Comparison of ENCODE assay signal across 8 cellular contexts in the genomic region with DNA sequence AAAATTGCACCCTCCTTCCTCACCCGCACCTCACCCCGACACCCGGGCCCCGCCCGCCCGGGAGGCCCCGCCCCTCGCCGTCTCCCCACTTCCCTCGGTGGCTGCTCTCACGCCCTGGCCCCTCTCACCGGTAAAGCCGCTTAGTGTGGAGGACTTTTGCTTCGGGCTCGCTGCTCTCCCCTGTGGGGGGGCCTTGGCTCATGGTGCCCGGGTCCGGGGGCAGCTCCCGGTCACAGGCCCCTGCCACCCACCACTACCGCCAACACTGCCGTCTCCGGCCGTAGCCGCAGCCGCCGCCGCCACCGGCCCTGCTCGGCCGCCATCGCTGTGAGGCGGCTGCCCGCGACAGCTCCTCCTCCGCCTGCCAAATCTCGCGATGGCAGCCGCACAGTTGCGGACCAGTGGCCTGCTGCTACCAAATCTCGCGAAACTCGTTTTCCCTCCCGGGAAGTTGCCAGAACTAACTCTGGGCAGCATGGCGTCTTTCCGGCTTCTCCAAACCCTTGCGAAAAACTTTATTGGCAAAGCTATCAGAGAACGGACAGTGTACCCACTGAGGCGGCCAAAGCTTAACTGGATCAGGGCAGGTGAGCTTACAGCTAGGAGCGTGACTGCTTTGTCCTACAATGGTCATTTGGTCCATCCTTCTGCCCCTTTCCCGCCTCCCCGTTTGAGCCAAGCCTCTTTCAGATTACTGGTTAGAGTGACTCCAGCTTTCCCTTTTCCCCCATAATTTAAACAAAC. TPM values are rescaled to one million over a fixed set of nuclear protein-coding genes. Genes with fewer than 3 reads are reported as not detected.
A peak's percentile ranks its signal among the peaks of the same experiment; 100 is the strongest.
DNase-seq lines count a peak whose midpoint lies in the region; ATAC-seq and TF ChIP-seq lines count a peak whose summit lies in the region.

TSS of gene SMG5 (minus strand) at position 347 of the 744 bp plus-strand sequence. CDS start at position 202, 145 bp downstream.

- H3K9me3 ChIP-seq in SK-N-MC (ENCODE audit: low read depth, low read length) (no peaks in the 10 kb centered on the region), gastroesophageal sphincter (no peaks in the 10 kb centered on the region)

- 0 to 2% methylated on average over 5 to 12 of the region's 50 CpGs for WGBS in gastroesophageal sphincter (ENCODE audit: low coverage in 1 of 2), 2 donors

- CTCF ChIA-PET in activated naive CD4-positive, alpha-beta T cell treated with anti-CD3 and anti-CD28 coated beads, Interleukin-2, amount 10 ng/mL, durations not matched to agents 7 days and 5 days (lab: Charles Lee), result interaction anchor here (0.7 to 3.5 kb wide), 6 partner anchors 11 to 186 kb away, joined by 3 to 11 read pairs (median 4); no protein-coding TSS in a partner anchor

- DNase-seq in GM04503 (ENCODE audit: low read depth) (peak; percentile 92), HFFc6 (peak; percentile 99), NB4 (ENCODE audit: low read depth) (peak; percentile 98), SK-N-MC (ENCODE audit: low read depth, low spot score) (peak; percentile 98), non-pigmented ciliary epithelial cell (ENCODE audit: low read depth) (peak; percentile 95), superior temporal gyrus (ENCODE audit: extremely low spot score) (peak; percentile 99)
- peak; percentile 98 for DNase-seq in activated naive CD4-positive, alpha-beta T cell treated with anti-CD3 and anti-CD28 coated beads, Interleukin-2, amount 10 ng/mL, durations not matched to agents 7 days and 5 days

- no peak for TF ChIP-seq EP300 in gastroesophageal sphincter (IDR thresholded peaks at IDR 0.05)

- H3K4me3 ChIP-seq in NB4 (ENCODE audit: low read depth, low read length), result peak within 1 kb of the TSS; percentile 100
- H3K4me3 ChIP-seq in SK-N-MC, result peak within 1 kb of the TSS; percentile 87
- peak within 1 kb of the TSS; percentile 82 to 95 for H3K4me3 ChIP-seq in gastroesophageal sphincter

- TF ChIP-seq CTCF in HFFc6 (IDR thresholded peaks at IDR 0.05) (no peak), NB4 (IDR thresholded peaks at IDR 0.05; ENCODE audit: low read depth, low read length) (no peak), gastroesophageal sphincter (IDR thresholded peaks at IDR 0.05) (peak in 1 of 4 experiments; percentile 9)

- peak; percentile 97 for ATAC-seq in gastroesophageal sphincter

- peaks cover 40% of the 10 kb centered on the region for H3K4me1 Mint-ChIP-seq in HFFc6 (ENCODE audit: low read depth)
- peaks cover 39% of the 10 kb centered on the region for H3K4me1 Mint-ChIP-seq in activated naive CD4-positive, alpha-beta T cell treated with anti-CD3 and anti-CD28 coated beads, Interleukin-2, amount 10 ng/mL, durations not matched to agents 7 days and 5 days

- H3K4me1 ChIP-seq in gastroesophageal sphincter, result peaks cover 4 to 44% (median 17%) of the 10 kb centered on the region in 3 donors

- H3K27ac ChIP-seq in SK-N-MC (peak within 1 kb of the TSS; percentile 90), gastroesophageal sphincter (peak within 1 kb of the TSS; percentile 57 to 91 (median 91))

- H3K9me3 Mint-ChIP-seq in HFFc6, result no peaks in the 10 kb centered on the region
- H3K9me3 Mint-ChIP-seq in activated naive CD4-positive, alpha-beta T cell treated with anti-CD3 and anti-CD28 coated beads, Interleukin-2, amount 10 ng/mL, durations not matched to agents 7 days and 5 days, result no peaks in the 10 kb centered on the region

- H3K4me3 Mint-ChIP-seq in HFFc6, result peak within 1 kb of the TSS; percentile 90
- H3K4me3 Mint-ChIP-seq in activated naive CD4-positive, alpha-beta T cell treated with anti-CD3 and anti-CD28 coated beads, Interleukin-2, amount 10 ng/mL, durations not matched to agents 7 days and 5 days, result peak within 1 kb of the TSS; percentile 82

- H3K36me3 Mint-ChIP-seq in HFFc6 (ENCODE audit: low read depth), result peaks cover 11% of the 10 kb centered on the region
- H3K36me3 Mint-ChIP-seq in activated naive CD4-positive, alpha-beta T cell treated with anti-CD3 and anti-CD28 coated beads, Interleukin-2, amount 10 ng/mL, durations not matched to agents 7 days and 5 days, result peaks cover 16% of the 10 kb centered on the region

- peaks cover 6% of the 10 kb centered on the region for H3K27me3 Mint-ChIP-seq in HFFc6 (ENCODE audit: insufficient read depth)
- no peaks in the 10 kb centered on the region for H3K27me3 Mint-ChIP-seq in activated naive CD4-positive, alpha-beta T cell treated with anti-CD3 and anti-CD28 coated beads, Interleukin-2, amount 10 ng/mL, durations not matched to agents 7 days and 5 days

- TF ChIP-seq POLR2A in NB4 (IDR thresholded peaks at IDR 0.05; ENCODE audit: extremely low read depth, insufficient read length) (peak; percentile 91), gastroesophageal sphincter (IDR thresholded peaks at IDR 0.05) (peak; percentile 90 to 94)

- peak within 1 kb of the TSS; percentile 75 for H3K27ac Mint-ChIP-seq in HFFc6
- H3K27ac Mint-ChIP-seq in activated naive CD4-positive, alpha-beta T cell treated with anti-CD3 and anti-CD28 coated beads, Interleukin-2, amount 10 ng/mL, durations not matched to agents 7 days and 5 days, result peak within 1 kb of the TSS; percentile 88

- H3K27me3 ChIP-seq in gastroesophageal sphincter, result no peaks in the 10 kb centered on the region

- peak within 1 kb of the TSS; percentile 98 for H3K9ac ChIP-seq in SK-N-MC (ENCODE audit: insufficient read length)

- peaks cover 32% of the 10 kb centered on the region for H3K36me3 ChIP-seq in SK-N-MC (ENCODE audit: insufficient read depth, low read length)
- H3K36me3 ChIP-seq in gastroesophageal sphincter, result peaks cover 0 to 38% of the 10 kb centered on the region in 2 donors

RNA-seq across cellular contexts. Expression of gene SMG5, which starts in this region (rescaled TPM):
- 10 to 100 TPM; 46.8 to 56.5 (median 50.6) TPM for total RNA-seq in HFFc6 (2021; fragmentation: NEBNext Ultra II Directional; extraction: Animal tissue kit (Norgen Biotek cat#: 25700))
- total RNA-seq in gastroesophageal sphincter, result 100 to 1,000 TPM in 1 of 4 donors, 10 to 100 TPM in 3; 60.2 to 106 (median 69.1) TPM

Comparison
In these comparisons a context has a peak if more than half of its experiments do, and no peak if none do; other contexts are left out.
1. Peak in every context shown above with its lines: DNase-seq, ATAC-seq, H3K4me3 ChIP-seq and H3K27ac ChIP-seq.